ENCODE assay signal across 16 cellular contexts in the genomic region with DNA sequence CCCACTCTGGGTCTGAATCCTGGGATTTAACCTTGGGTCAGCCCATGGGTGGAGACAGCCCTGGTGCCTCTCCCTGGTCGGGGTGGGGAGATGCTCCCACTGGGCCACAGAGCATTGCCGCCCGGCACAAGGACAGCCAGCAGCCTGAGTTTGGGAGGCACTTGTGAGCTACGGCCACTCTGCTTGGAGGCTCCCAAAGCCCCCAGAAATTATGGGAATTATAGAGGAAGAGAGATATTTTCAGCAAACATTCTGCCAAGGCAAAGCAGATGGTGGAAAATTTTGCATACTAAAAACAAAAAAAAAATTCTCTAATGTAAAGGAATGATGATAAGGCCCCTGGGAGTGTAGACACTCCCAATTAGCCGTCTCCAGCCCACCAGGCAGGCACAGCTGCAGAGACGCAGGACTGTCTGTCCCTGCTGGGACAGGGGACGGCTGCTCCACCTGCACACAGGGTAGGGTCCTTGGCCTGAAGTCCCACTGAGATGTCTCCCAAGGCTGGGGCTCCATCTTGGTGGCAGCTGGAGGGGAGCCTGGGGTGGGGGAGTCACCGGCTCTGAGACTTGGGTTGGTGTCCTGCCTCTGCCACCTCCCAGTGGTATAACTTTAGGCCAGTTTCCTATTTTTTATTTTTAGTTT. TPM values are rescaled to one million over a fixed set of nuclear protein-coding genes. Genes with fewer than 3 reads are reported as not detected.
"Had no signal": no experiment of that assay in that cellular context is flagged by ENCODE, and none has a peak within 500 bp of the region (broad histone marks: within the 10 kb centered on the region; RNA-seq: fewer than 3 reads in every experiment).

No MANE protein-coding gene starts in this region.

- ATAC-seq: activated T-cell treated with anti-CD3 and anti-CD28 coated beads, Interleukin-2, amount 50 U/mL, for 4 hours; foreskin keratinocyte; naive thymus-derived CD4-positive, alpha-beta T cell; stimulated activated memory B cell treated with anti-CD40 and anti-IgM and Interleukin-4, amounts not matched to agents 10 μg/mL and 1 μg/mL and 100 μg/mL, for 72 hours had no signal

- H3K27me3 ChIP-seq: foreskin keratinocyte, neural progenitor cell, right lobe of liver had no signal

- H3K27ac ChIP-seq: foreskin keratinocyte, neural progenitor cell, right lobe of liver, tibial artery had no signal

- H3K36me3 ChIP-seq: neural progenitor cell, right lobe of liver, tibial artery had no signal

- DNase-seq: activated CD4-positive, alpha-beta T cell treated with anti-CD3 and anti-CD28 coated beads, Interleukin-2, amount 10 ng/mL, durations not matched to agents 7 days and 5 days; activated CD8-positive, alpha-beta memory T cell treated with anti-CD3 and anti-CD28 coated beads, Interleukin-2, amount 50 U/mL, for 4 hours; activated T-cell treated with anti-CD3 and anti-CD28 coated beads, Interleukin-2, amount 50 U/mL, for 4 hours; foreskin keratinocyte; glutamatergic neuron; mesenchymal stem cell; naive thymus-derived CD4-positive, alpha-beta T cell; stimulated activated CD4-positive, alpha-beta T cell treated with anti-CD3 and anti-CD28 coated beads, Interleukin-4, amount 100 ng/mL, for 4 hours; T1000 had no signal

- H3K36me3 Mint-ChIP-seq: neural progenitor cell; stimulated activated memory B cell treated with anti-CD40 and anti-IgM and Interleukin-4, amounts not matched to agents 10 μg/mL and 1 μg/mL and 100 μg/mL, for 72 hours had no signal

- H2AFZ ChIP-seq: neural progenitor cell had no signal

- H3K4me1 ChIP-seq: foreskin keratinocyte, right lobe of liver, tibial artery had no signal

- H3K4me2 ChIP-seq: neural progenitor cell, smooth muscle cell had no signal

- H3K9me3 Mint-ChIP-seq: activated CD4-positive, alpha-beta T cell treated with anti-CD3 and anti-CD28 coated beads, Interleukin-2, amount 10 ng/mL, durations not matched to agents 7 days and 5 days; activated T-cell treated with anti-CD3 and anti-CD28 coated beads, Interleukin-2, amount 50 U/mL, for 4 hours; naive thymus-derived CD4-positive, alpha-beta T cell; neural progenitor cell; stimulated activated memory B cell treated with anti-CD40 and anti-IgM and Interleukin-4, amounts not matched to agents 10 μg/mL and 1 μg/mL and 100 μg/mL, for 72 hours had no signal

- H3K27me3 Mint-ChIP-seq: activated CD4-positive, alpha-beta T cell treated with anti-CD3 and anti-CD28 coated beads, Interleukin-2, amount 10 ng/mL, durations not matched to agents 7 days and 5 days; naive thymus-derived CD4-positive, alpha-beta T cell had no signal

- H3K9ac ChIP-seq: neural progenitor cell had no signal

- H3K4me1 Mint-ChIP-seq: activated CD4-positive, alpha-beta T cell treated with anti-CD3 and anti-CD28 coated beads, Interleukin-2, amount 10 ng/mL, durations not matched to agents 7 days and 5 days had no signal

- H3K4me3 Mint-ChIP-seq: activated CD4-positive, alpha-beta T cell treated with anti-CD3 and anti-CD28 coated beads, Interleukin-2, amount 10 ng/mL, durations not matched to agents 7 days and 5 days; activated T-cell treated with anti-CD3 and anti-CD28 coated beads, Interleukin-2, amount 50 U/mL, for 4 hours; naive thymus-derived CD4-positive, alpha-beta T cell; neural progenitor cell; stimulated activated memory B cell treated with anti-CD40 and anti-IgM and Interleukin-4, amounts not matched to agents 10 μg/mL and 1 μg/mL and 100 μg/mL, for 72 hours had no signal

- H3K9me3 ChIP-seq: right lobe of liver, tibial artery had no signal

- H3K27ac Mint-ChIP-seq: activated CD4-positive, alpha-beta T cell treated with anti-CD3 and anti-CD28 coated beads, Interleukin-2, amount 10 ng/mL, durations not matched to agents 7 days and 5 days; naive thymus-derived CD4-positive, alpha-beta T cell; stimulated activated memory B cell treated with anti-CD40 and anti-IgM and Interleukin-4, amounts not matched to agents 10 μg/mL and 1 μg/mL and 100 μg/mL, for 72 hours had no signal

- H3K4me3 ChIP-seq: neural progenitor cell, right lobe of liver, smooth muscle cell, tibial artery had no signal

RNA-seq across cellular contexts. Expression of gene DOC2B, which starts 46.3 kb away (rescaled TPM):
- total RNA-seq: activated CD4-positive, alpha-beta T cell treated with anti-CD3 and anti-CD28 coated beads, Interleukin-2, amount 10 ng/mL, durations not matched to agents 7 days and 5 days; fibroblast of lung; foreskin keratinocyte; osteocyte had no signal
- polyA plus RNA-seq: fibroblast of lung; foreskin keratinocyte; naive thymus-derived CD4-positive, alpha-beta T cell had no signal
